24 cellular contexts compared by ENCODE assay signal in the genomic region with DNA sequence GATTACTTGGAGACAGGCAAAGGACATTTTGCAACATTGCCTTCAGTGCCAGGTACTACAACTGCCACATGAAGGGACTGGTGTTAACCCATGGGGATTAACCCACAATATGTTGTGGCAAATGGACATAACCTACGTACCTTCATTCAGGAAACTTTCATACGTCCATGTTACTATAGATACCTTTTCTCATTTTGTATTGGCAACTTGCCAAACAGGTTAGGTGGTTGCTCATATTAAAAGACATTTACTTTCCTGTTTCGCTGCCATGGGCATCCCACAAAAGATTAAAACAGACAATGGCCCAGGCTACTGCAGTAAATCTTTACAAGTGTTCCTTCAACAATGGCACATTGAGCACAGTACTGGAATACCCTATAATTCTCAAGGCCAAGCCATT.
DNase-seq lines count a peak whose midpoint lies in the region; ATAC-seq, FAIRE-seq and TF ChIP-seq lines count a peak whose summit lies in the region.
"Had no signal": no experiment of that assay in that cellular context is flagged by ENCODE, and none has a peak within 500 bp of the region (broad histone marks: within the 10 kb centered on the region; RNA-seq: fewer than 3 reads in every experiment).

No MANE protein-coding gene starts in this region.

- H3K9me3 ChIP-seq in K562 (replicated peaks; ENCODE audit: control insufficient read depth, insufficient read depth, low read depth, low read length), result no peaks in the 10 kb centered on the region
- H3K9me3 ChIP-seq in colonic mucosa, result no peaks in the 10 kb centered on the region

- ATAC-seq in K562 (no peak), GM21526 (IDR thresholded peaks at IDR 0.05; ENCODE audit: low FRiP score, unreplicated experiment) (no peak)
- ATAC-seq: CD8-positive, alpha-beta T cell; T-helper 17 cell had no signal

- CTCF ChIA-PET in K562 (lab: Yijun Ruan, JAX; ENCODE audit: low intra/inter-chr PET ratio), result no interaction called here

- no peaks in the 10 kb centered on the region for H3K9me1 ChIP-seq in K562 (ENCODE audit: control insufficient read depth, insufficient read depth, low read length)

- DNase-seq in NCI-H1092 treated with DMSO at 0.1 percent for 48 hours (lab: John Stamatoyannopoulos, UW), result peak; percentile 19
- no peak for DNase-seq in NCI-H1092 (lab: John Stamatoyannopoulos, UW)
- DNase-seq in NCI-H2227 treated with DMSO at 0.1 percent for 48 hours (lab: John Stamatoyannopoulos, UW), result peak; percentile 59
- no peak for DNase-seq in K562 (ENCODE audit: extremely low read depth in 1 of 4, low spot score in 3 of 4)
- no peak for DNase-seq in colonic mucosa
- no peak for DNase-seq in OCI-M2 (lab: John Stamatoyannopoulos, UW; ENCODE audit: unreplicated experiment)
- DNase-seq: 8988T; AML-193; C1 segment of cervical spinal cord; Calu3; CD8-positive, alpha-beta T cell; DMS79; KG1; NCI-H1694 treated with DMSO at 0.1 percent for 48 hours; NCI-H2107; NCI-H446 treated with DMSO at 0.1 percent for 48 hours; NCI-H526 treated with DMSO at 0.1 percent for 48 hours; SHP77 treated with DMSO at 0.1 percent for 48 hours; SW 1271; T-helper 17 cell had no signal

- no TSS peak for BruUV-seq in K562 (replicated peaks; lab: Mats Ljungman, UMichigan)

- H3K4me3 ChIP-seq in K562 (no peak overlapping the region), colonic mucosa (no peak overlapping the region)
- H3K4me3 ChIP-seq: SK-N-MC had no signal

- no peak overlapping the region for H3K4me2 ChIP-seq in K562 (ENCODE audit: insufficient read depth, low read length)

- TF ChIP-seq EP300 in Ishikawa (IDR thresholded peaks at IDR 0.05; ENCODE audit: borderline replicate concordance), result no peak
- no peak for TF ChIP-seq EP300 in K562 (IDR thresholded peaks at IDR 0.05; ENCODE audit: low read length)

- POLR2A ChIA-PET in K562 (lab: Yijun Ruan, JAX), result no interaction called here

- intact Hi-C loops in K562 (cut with micrococcal nuclease) (no loop called here), colonic mucosa (cut with DNase I) (no loop called here)

- no peaks in the 10 kb centered on the region for H3K79me2 ChIP-seq in K562 (ENCODE audit: control insufficient read depth, insufficient read depth, low read length)

- TF ChIP-seq CTCF in K562 (IDR thresholded peaks at IDR 0.05 in 2 of 3, conservative IDR thresholded peaks at IDR 0.05 in 1 of 3; ENCODE audit: insufficient read depth in 2 of 3, low read depth in 1 of 3, low read length in 3 of 3) (no peak), colonic mucosa (IDR thresholded peaks at IDR 0.05) (no peak)

- TF ChIP-seq POLR2A in K562 (conservative IDR thresholded peaks at IDR 0.05), result no peak

- no peak overlapping the region for H2AFZ ChIP-seq in K562 (ENCODE audit: low read depth, low read length)

- H3K36me3 ChIP-seq in K562 (ENCODE audit: control insufficient read depth, insufficient read depth, low read length), result no peaks in the 10 kb centered on the region
- no peaks in the 10 kb centered on the region for H3K36me3 ChIP-seq in colonic mucosa

- no peaks in the 10 kb centered on the region for H4K20me1 ChIP-seq in K562 (replicated peaks; ENCODE audit: control insufficient read depth, insufficient read depth, low read length)

- H3K4me1 ChIP-seq in K562 (replicated peaks in 1 of 2; ENCODE audit: control insufficient read depth in 2 of 2, insufficient read depth in 2 of 2, low read length in 2 of 2) (no peaks in the 10 kb centered on the region), colonic mucosa (no peaks in the 10 kb centered on the region)

- FAIRE-seq in K562 (lab: Jason Lieb, UNC), result no peak

- H3K9ac ChIP-seq in K562 (ENCODE audit: insufficient read depth in 1 of 2, low read depth in 2 of 2, low read length in 2 of 2), result no peak overlapping the region
- H3K9ac ChIP-seq in colonic mucosa (ENCODE audit: low read depth in 2 of 2, low read length in 2 of 2), result no peak overlapping the region

- in situ Hi-C loops in K562 (cut with MboI), result no loop called here

- WGBS in K562 (ENCODE audit: insufficient coverage, low coverage, missing lambda C conversion rate), result 0% methylated on average over 3 of the region's 3 CpGs

- TF ChIP-seq RAD21 in Ishikawa (IDR thresholded peaks at IDR 0.05; ENCODE audit: low read depth), result no peak
- no peak for TF ChIP-seq RAD21 in K562 (CRISPR knock-in tag; conservative IDR thresholded peaks at IDR 0.05 in 1 of 2, IDR thresholded peaks at IDR 0.05 in 1 of 2)

- H3K27ac ChIP-seq in K562 (ENCODE audit: extremely low read depth, low read depth, low read length), result no peak overlapping the region
- no peak overlapping the region for H3K27ac ChIP-seq in colonic mucosa
- H3K27ac ChIP-seq: RWPE1, SK-N-MC had no signal

- H3K27me3 ChIP-seq in K562 (ENCODE audit: control insufficient read depth in 2 of 2, insufficient read depth in 2 of 2, low read length in 2 of 2) (no peaks in the 10 kb centered on the region), colonic mucosa (no peaks in the 10 kb centered on the region)

TF ChIP-seq in Ishikawa, 13 proteins besides CTCF, POLR2A, EP300 and RAD21:
- TF ChIP-seq TEAD4 (IDR thresholded peaks at IDR 0.05) (no peak), NFIC (IDR thresholded peaks at IDR 0.05) (peak; percentile 26; the same call in 1 of the 2 replicates)

TF ChIP-seq in K562, 482 proteins besides CTCF, POLR2A, EP300 and RAD21:
- TF ChIP-seq ZNF384 (IDR thresholded peaks at IDR 0.05; ENCODE audit: low read depth, low read length), result no peak
- peak; percentile 68 for TF ChIP-seq NFIX (CRISPR knock-in tag; IDR thresholded peaks at IDR 0.05; ENCODE audit: low read depth)
- TF ChIP-seq POLR3G (IDR thresholded peaks at IDR 0.05; ENCODE audit: extremely low read depth, insufficient read length, insufficient replicate concordance), result no peak
- TF ChIP-seq NFIC (IDR thresholded peaks at IDR 0.05), result peak; percentile 67
TF ChIP-seq in K562: peak in this region for 2.

Comparison
In these comparisons a context has a peak if more than half of its experiments do, and no peak if none do; other contexts are left out.
1. DNase-seq: peak in NCI-H1092 treated with DMSO at 0.1 percent for 48 hours (single experiment) and NCI-H2227 treated with DMSO at 0.1 percent for 48 hours (single experiment); none in NCI-H1092 (single experiment), K562 (0 of 4), colonic mucosa (single experiment) and OCI-M2 (single experiment).